Comparison of ENCODE assay signal across 1 cellular context in the genomic region with DNA sequence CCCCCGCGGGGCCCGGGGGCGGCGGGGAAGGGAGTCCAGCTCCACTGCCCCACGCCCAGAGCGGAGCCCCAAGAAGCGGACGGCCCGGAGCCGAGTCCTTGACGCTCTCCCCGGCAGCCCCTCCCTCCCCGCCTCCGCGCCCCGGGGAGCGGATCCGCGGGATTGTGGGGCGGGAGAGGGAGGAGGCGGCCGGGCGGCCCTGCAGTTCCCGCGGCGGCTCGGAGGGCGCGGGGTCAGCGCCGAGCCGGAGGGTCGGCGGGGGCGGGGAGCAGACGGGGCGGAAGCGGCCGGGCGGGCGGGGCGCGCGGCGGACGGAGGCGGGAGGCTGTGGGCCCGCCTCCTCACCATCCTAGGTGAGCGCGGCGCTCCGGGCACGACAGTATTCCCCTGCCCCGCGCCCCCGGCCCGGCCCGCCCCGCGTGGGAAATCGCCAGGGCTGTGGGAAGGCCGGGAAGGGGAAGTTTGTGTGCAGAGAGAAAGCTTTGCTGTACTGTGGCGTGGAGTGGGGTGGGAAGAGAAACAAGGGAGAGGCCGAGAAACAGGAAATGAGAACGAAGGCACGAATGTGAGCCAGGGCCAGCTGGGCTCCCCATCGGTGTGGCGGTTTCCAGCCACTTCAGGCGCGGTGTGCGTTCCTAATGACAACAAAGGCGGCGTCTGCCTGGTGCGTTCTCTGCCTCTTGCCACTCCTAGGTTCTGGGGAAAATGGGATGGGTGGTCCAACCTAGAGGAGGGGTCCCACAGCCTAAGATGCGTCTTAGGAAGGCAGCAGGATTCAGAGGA.
TF ChIP-seq lines count a peak whose summit lies in the region.

No MANE protein-coding gene starts in this region.

TF ChIP-seq in WTC11, 78 proteins besides CTCF, POLR2A, EP300 and RAD21 (continued from another document):
- TF ChIP-seq, protein P1, sequence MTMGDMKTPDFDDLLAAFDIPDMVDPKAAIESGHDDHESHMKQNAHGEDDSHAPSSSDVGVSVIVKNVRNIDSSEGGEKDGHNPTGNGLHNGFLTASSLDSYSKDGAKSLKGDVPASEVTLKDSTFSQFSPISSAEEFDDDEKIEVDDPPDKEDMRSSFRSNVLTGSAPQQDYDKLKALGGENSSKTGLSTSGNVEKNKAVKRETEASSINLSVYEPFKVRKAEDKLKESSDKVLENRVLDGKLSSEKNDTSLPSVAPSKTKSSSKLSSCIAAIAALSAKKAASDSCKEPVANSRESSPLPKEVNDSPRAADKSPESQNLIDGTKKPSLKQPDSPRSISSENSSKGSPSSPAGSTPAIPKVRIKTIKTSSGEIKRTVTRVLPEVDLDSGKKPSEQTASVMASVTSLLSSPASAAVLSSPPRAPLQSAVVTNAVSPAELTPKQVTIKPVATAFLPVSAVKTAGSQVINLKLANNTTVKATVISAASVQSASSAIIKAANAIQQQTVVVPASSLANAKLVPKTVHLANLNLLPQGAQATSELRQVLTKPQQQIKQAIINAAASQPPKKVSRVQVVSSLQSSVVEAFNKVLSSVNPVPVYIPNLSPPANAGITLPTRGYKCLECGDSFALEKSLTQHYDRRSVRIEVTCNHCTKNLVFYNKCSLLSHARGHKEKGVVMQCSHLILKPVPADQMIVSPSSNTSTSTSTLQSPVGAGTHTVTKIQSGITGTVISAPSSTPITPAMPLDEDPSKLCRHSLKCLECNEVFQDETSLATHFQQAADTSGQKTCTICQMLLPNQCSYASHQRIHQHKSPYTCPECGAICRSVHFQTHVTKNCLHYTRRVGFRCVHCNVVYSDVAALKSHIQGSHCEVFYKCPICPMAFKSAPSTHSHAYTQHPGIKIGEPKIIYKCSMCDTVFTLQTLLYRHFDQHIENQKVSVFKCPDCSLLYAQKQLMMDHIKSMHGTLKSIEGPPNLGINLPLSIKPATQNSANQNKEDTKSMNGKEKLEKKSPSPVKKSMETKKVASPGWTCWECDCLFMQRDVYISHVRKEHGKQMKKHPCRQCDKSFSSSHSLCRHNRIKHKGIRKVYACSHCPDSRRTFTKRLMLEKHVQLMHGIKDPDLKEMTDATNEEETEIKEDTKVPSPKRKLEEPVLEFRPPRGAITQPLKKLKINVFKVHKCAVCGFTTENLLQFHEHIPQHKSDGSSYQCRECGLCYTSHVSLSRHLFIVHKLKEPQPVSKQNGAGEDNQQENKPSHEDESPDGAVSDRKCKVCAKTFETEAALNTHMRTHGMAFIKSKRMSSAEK (CRISPR knock-in tag; IDR thresholded peaks at IDR 0.05; ENCODE audit: borderline replicate concordance), result no peak
- TF ChIP-seq ZNF263 (CRISPR knock-in tag; IDR thresholded peaks at IDR 0.05; ENCODE audit: low read depth), result no peak
- TF ChIP-seq JAZF1 (CRISPR knock-in tag; IDR thresholded peaks at IDR 0.05), result no peak
- peak; percentile 40; the same call in 1 of the 2 replicates for TF ChIP-seq TEAD1 (CRISPR knock-in tag; IDR thresholded peaks at IDR 0.05)
- 0 out of 2 replicates have a peak, but pooled peaks have one; percentile 30 for TF ChIP-seq ESRRA (CRISPR knock-in tag; IDR thresholded peaks at IDR 0.05; ENCODE audit: borderline replicate concordance)
- TF ChIP-seq, protein P2, sequence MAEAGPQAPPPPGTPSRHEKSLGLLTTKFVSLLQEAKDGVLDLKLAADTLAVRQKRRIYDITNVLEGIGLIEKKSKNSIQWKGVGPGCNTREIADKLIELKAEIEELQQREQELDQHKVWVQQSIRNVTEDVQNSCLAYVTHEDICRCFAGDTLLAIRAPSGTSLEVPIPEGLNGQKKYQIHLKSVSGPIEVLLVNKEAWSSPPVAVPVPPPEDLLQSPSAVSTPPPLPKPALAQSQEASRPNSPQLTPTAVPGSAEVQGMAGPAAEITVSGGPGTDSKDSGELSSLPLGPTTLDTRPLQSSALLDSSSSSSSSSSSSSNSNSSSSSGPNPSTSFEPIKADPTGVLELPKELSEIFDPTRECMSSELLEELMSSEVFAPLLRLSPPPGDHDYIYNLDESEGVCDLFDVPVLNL (CRISPR knock-in tag; IDR thresholded peaks at IDR 0.05; ENCODE audit: borderline replicate concordance, low read depth), result no peak
- TF ChIP-seq KAT7 (CRISPR knock-in tag; IDR thresholded peaks at IDR 0.05; ENCODE audit: borderline replicate concordance), result 0 out of 2 replicates have a peak, but pooled peaks have one; percentile 73
- TF ChIP-seq, protein P3, sequence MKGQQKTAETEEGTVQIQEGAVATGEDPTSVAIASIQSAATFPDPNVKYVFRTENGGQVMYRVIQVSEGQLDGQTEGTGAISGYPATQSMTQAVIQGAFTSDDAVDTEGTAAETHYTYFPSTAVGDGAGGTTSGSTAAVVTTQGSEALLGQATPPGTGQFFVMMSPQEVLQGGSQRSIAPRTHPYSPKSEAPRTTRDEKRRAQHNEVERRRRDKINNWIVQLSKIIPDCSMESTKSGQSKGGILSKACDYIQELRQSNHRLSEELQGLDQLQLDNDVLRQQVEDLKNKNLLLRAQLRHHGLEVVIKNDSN (CRISPR knock-in tag; IDR thresholded peaks at IDR 0.05), result no peak
- no peak for TF ChIP-seq JUN (CRISPR knock-in tag; IDR thresholded peaks at IDR 0.05)
- TF ChIP-seq, protein P4, sequence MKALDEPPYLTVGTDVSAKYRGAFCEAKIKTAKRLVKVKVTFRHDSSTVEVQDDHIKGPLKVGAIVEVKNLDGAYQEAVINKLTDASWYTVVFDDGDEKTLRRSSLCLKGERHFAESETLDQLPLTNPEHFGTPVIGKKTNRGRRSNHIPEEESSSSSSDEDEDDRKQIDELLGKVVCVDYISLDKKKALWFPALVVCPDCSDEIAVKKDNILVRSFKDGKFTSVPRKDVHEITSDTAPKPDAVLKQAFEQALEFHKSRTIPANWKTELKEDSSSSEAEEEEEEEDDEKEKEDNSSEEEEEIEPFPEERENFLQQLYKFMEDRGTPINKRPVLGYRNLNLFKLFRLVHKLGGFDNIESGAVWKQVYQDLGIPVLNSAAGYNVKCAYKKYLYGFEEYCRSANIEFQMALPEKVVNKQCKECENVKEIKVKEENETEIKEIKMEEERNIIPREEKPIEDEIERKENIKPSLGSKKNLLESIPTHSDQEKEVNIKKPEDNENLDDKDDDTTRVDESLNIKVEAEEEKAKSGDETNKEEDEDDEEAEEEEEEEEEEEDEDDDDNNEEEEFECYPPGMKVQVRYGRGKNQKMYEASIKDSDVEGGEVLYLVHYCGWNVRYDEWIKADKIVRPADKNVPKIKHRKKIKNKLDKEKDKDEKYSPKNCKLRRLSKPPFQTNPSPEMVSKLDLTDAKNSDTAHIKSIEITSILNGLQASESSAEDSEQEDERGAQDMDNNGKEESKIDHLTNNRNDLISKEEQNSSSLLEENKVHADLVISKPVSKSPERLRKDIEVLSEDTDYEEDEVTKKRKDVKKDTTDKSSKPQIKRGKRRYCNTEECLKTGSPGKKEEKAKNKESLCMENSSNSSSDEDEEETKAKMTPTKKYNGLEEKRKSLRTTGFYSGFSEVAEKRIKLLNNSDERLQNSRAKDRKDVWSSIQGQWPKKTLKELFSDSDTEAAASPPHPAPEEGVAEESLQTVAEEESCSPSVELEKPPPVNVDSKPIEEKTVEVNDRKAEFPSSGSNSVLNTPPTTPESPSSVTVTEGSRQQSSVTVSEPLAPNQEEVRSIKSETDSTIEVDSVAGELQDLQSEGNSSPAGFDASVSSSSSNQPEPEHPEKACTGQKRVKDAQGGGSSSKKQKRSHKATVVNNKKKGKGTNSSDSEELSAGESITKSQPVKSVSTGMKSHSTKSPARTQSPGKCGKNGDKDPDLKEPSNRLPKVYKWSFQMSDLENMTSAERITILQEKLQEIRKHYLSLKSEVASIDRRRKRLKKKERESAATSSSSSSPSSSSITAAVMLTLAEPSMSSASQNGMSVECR (CRISPR knock-in tag; IDR thresholded peaks at IDR 0.05; ENCODE audit: borderline replicate concordance), result peak; percentile 80; the same call in 1 of the 2 replicates
- no peak for TF ChIP-seq GABPB1 (CRISPR knock-in tag; IDR thresholded peaks at IDR 0.05)
- TF ChIP-seq, protein P5, sequence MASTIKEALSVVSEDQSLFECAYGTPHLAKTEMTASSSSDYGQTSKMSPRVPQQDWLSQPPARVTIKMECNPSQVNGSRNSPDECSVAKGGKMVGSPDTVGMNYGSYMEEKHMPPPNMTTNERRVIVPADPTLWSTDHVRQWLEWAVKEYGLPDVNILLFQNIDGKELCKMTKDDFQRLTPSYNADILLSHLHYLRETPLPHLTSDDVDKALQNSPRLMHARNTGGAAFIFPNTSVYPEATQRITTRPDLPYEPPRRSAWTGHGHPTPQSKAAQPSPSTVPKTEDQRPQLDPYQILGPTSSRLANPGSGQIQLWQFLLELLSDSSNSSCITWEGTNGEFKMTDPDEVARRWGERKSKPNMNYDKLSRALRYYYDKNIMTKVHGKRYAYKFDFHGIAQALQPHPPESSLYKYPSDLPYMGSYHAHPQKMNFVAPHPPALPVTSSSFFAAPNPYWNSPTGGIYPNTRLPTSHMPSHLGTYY (CRISPR knock-in tag; IDR thresholded peaks at IDR 0.05), result no peak
- TF ChIP-seq ATF1 (CRISPR knock-in tag; IDR thresholded peaks at IDR 0.05), result no peak
- TF ChIP-seq NFYB (CRISPR knock-in tag; conservative IDR thresholded peaks at IDR 0.05; ENCODE audit: low read depth), result no peak
- TF ChIP-seq ZNF423 (CRISPR knock-in tag; IDR thresholded peaks at IDR 0.05), result 0 out of 2 replicates have a peak, but pooled peaks have one; percentile 6
- TF ChIP-seq, protein P6, sequence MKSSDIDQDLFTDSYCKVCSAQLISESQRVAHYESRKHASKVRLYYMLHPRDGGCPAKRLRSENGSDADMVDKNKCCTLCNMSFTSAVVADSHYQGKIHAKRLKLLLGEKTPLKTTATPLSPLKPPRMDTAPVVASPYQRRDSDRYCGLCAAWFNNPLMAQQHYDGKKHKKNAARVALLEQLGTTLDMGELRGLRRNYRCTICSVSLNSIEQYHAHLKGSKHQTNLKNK (CRISPR knock-in tag; IDR thresholded peaks at IDR 0.05), result no peak
- TF ChIP-seq, protein P7, sequence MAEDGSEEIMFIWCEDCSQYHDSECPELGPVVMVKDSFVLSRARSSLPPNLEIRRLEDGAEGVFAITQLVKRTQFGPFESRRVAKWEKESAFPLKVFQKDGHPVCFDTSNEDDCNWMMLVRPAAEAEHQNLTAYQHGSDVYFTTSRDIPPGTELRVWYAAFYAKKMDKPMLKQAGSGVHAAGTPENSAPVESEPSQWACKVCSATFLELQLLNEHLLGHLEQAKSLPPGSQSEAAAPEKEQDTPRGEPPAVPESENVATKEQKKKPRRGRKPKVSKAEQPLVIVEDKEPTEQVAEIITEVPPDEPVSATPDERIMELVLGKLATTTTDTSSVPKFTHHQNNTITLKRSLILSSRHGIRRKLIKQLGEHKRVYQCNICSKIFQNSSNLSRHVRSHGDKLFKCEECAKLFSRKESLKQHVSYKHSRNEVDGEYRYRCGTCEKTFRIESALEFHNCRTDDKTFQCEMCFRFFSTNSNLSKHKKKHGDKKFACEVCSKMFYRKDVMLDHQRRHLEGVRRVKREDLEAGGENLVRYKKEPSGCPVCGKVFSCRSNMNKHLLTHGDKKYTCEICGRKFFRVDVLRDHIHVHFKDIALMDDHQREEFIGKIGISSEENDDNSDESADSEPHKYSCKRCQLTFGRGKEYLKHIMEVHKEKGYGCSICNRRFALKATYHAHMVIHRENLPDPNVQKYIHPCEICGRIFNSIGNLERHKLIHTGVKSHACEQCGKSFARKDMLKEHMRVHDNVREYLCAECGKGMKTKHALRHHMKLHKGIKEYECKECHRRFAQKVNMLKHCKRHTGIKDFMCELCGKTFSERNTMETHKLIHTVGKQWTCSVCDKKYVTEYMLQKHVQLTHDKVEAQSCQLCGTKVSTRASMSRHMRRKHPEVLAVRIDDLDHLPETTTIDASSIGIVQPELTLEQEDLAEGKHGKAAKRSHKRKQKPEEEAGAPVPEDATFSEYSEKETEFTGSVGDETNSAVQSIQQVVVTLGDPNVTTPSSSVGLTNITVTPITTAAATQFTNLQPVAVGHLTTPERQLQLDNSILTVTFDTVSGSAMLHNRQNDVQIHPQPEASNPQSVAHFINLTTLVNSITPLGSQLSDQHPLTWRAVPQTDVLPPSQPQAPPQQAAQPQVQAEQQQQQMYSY (CRISPR knock-in tag; IDR thresholded peaks at IDR 0.05), result no peak
- TF ChIP-seq TP53 (CRISPR knock-in tag; IDR thresholded peaks at IDR 0.05), result no peak
